Comparison of ENCODE assay signal across 22 cellular contexts in genomic region chr16:28555593-28555992, GRCh38. TPM values are rescaled to one million over a fixed set of nuclear protein-coding genes. Genes with fewer than 3 reads are reported as not detected.
A peak's percentile ranks its signal among the peaks of the same experiment; 100 is the strongest.
DNase-seq lines count a peak whose midpoint lies in the region; ATAC-seq lines count a peak whose summit lies in the region.
"Had no signal": no experiment of that assay in that cellular context is flagged by ENCODE, and none has a peak within 500 bp of the region (broad histone marks: within the 10 kb centered on the region; RNA-seq: fewer than 3 reads in every experiment).

No MANE protein-coding gene starts in this region.

- intact Hi-C loops in naive thymus-derived CD4-positive, alpha-beta T cell (cut with micrococcal nuclease) = loop anchor here in 1 of 2 donors (2.0 kb wide), 1 partner anchor 279 kb away; no protein-coding TSS in a partner anchor

- in situ Hi-C loops in ACHN (cut with HindIII; ENCODE audit: low pct_ligation_motif_present, low pct_unique_long_range_greater_than_20kb, low sequenced_read_pairs) = no loop called here

- peak overlapping the region; percentile 93; the same call in 1 of the 2 replicates for H3K4me2 ChIP-seq in BLaER1

- H3K36me3 ChIP-seq in BLaER1 = peaks cover 44% of the 10 kb centered on the region
- peaks cover 13% of the 10 kb centered on the region for H3K36me3 ChIP-seq in CD8-positive, alpha-beta memory T cell (ENCODE audit: insufficient read depth, low read length)
- peaks cover 0 to 24% (median 0%) of the 10 kb centered on the region in 3 experiments for H3K36me3 ChIP-seq in naive thymus-derived CD4-positive, alpha-beta T cell (ENCODE audit: control insufficient read depth in 2 of 3, insufficient read depth in 3 of 3, low read length in 3 of 3)
- H3K36me3 ChIP-seq: thoracic aorta had no signal

- no peak overlapping the region for H3K4me3 ChIP-seq in BLaER1
- H3K4me3 ChIP-seq in CD8-positive, alpha-beta memory T cell (ENCODE audit: low read length) = no peak overlapping the region
- H3K4me3 ChIP-seq in naive thymus-derived CD4-positive, alpha-beta T cell (ENCODE audit: low read length) = no peak overlapping the region
- H3K4me3 ChIP-seq: K562, right lobe of liver, thoracic aorta had no signal

- peaks cover 29 to 49% (median 29%) of the 10 kb centered on the region in 3 donors for H3K4me1 Mint-ChIP-seq in CD8-positive, alpha-beta memory T cell
- H3K4me1 Mint-ChIP-seq in T-cell = peaks cover 31 to 54% (median 42%) of the 10 kb centered on the region in 3 donors
- H3K4me1 Mint-ChIP-seq in naive thymus-derived CD4-positive, alpha-beta T cell = peaks cover 18 to 58% (median 43%) of the 10 kb centered on the region in 7 donors

- H3K27me3 Mint-ChIP-seq in CD8-positive, alpha-beta memory T cell = no peaks in the 10 kb centered on the region
- no peaks in the 10 kb centered on the region for H3K27me3 Mint-ChIP-seq in T-cell
- H3K27me3 Mint-ChIP-seq in naive thymus-derived CD4-positive, alpha-beta T cell = no peaks in the 10 kb centered on the region

- peaks cover 5 to 36% (median 10%) of the 10 kb centered on the region in 3 donors for H3K36me3 Mint-ChIP-seq in CD8-positive, alpha-beta memory T cell
- H3K36me3 Mint-ChIP-seq in T-cell = peaks cover 16% of the 10 kb centered on the region
- H3K36me3 Mint-ChIP-seq in naive thymus-derived CD4-positive, alpha-beta T cell = peaks cover 6 to 25% (median 22%) of the 10 kb centered on the region in 5 donors

- H3K27me3 ChIP-seq in BLaER1 = no peaks in the 10 kb centered on the region
- no peaks in the 10 kb centered on the region for H3K27me3 ChIP-seq in CD8-positive, alpha-beta memory T cell (ENCODE audit: insufficient read depth, low read length, poor library complexity, severe bottlenecking)
- no peaks in the 10 kb centered on the region for H3K27me3 ChIP-seq in naive thymus-derived CD4-positive, alpha-beta T cell (ENCODE audit: control insufficient read depth in 2 of 2, insufficient read depth in 2 of 2, low read length in 2 of 2)
- H3K27me3 ChIP-seq: dorsolateral prefrontal cortex, right lobe of liver had no signal

- no peak overlapping the region for H3K9ac ChIP-seq in BLaER1
- H3K9ac ChIP-seq: parathyroid adenoma had no signal

- no peak overlapping the region for H3K27ac ChIP-seq in BLaER1
- H3K27ac ChIP-seq in CD8-positive, alpha-beta memory T cell (ENCODE audit: low read depth, low read length) = no peak overlapping the region
- no peak overlapping the region for H3K27ac ChIP-seq in naive thymus-derived CD4-positive, alpha-beta T cell (ENCODE audit: low read depth, low read length)
- H3K27ac ChIP-seq: epithelial cell of prostate, parathyroid adenoma, right lobe of liver, thoracic aorta had no signal

- no peak for DNase-seq in CD8-positive, alpha-beta memory T cell
- DNase-seq in T-cell = no peak
- no peak for DNase-seq in naive thymus-derived CD4-positive, alpha-beta T cell
- no peak for DNase-seq in AG20443 (ENCODE audit: low spot score)
- no peak for DNase-seq in ACHN
- DNase-seq: AML-193; central memory CD4-positive, alpha-beta T cell; dorsolateral prefrontal cortex; foreskin melanocyte; GDM1; mammary epithelial cell; NCI-H1930; right lobe of liver; stimulated activated CD4-positive, alpha-beta T cell treated with anti-CD3 and anti-CD28 coated beads, Interleukin-15, amount 100 ng/mL, for 24 hours had no signal

- peak overlapping the region in 3 of 8 donors; percentile 26 to 96 (median 68) for H3K27ac Mint-ChIP-seq in CD8-positive, alpha-beta memory T cell
- no peak overlapping the region for H3K27ac Mint-ChIP-seq in T-cell
- H3K27ac Mint-ChIP-seq in naive thymus-derived CD4-positive, alpha-beta T cell = peak overlapping the region in 2 of 9 donors; percentile 23 to 31

- H3K4me3 Mint-ChIP-seq in CD8-positive, alpha-beta memory T cell = peak overlapping the region in 5 of 7 donors; percentile 15 to 95 (median 45)
- peak overlapping the region in 2 of 3 donors; percentile 4 to 88 for H3K4me3 Mint-ChIP-seq in T-cell
- peak overlapping the region in 8 of 10 donors; percentile 5 to 89 (median 42) for H3K4me3 Mint-ChIP-seq in naive thymus-derived CD4-positive, alpha-beta T cell

- ATAC-seq in T-cell (replicated peaks in 1 of 4) (no peak), GM19328 (IDR thresholded peaks at IDR 0.05; ENCODE audit: unreplicated experiment) (no peak)
- ATAC-seq in naive thymus-derived CD4-positive, alpha-beta T cell = no peak
- ATAC-seq: K562, right lobe of liver had no signal

- CTCF ChIA-PET in CD8-positive, alpha-beta memory T cell (lab: Charles Lee) = interaction anchor here (2.3 kb wide), 1 partner anchor 65 kb away, joined by 5 read pairs; no protein-coding TSS in a partner anchor
- CTCF ChIA-PET in T-cell (lab: Charles Lee) = interaction anchor here in 1 of 2 donors (0.5 to 1.1 kb wide), 2 partner anchors 30 to 62 kb away, joined by 3 read pairs; partner anchors contain the start of gene APOBR
- CTCF ChIA-PET in naive thymus-derived CD4-positive, alpha-beta T cell (lab: Charles Lee) = interaction anchor here (1.5 kb wide), 1 partner anchor 62 kb away, joined by 5 read pairs; no protein-coding TSS in a partner anchor

- no peaks in the 10 kb centered on the region for H4K20me1 ChIP-seq in BLaER1

- no peaks in the 10 kb centered on the region for H3K9me3 Mint-ChIP-seq in CD8-positive, alpha-beta memory T cell
- H3K9me3 Mint-ChIP-seq in T-cell = no peaks in the 10 kb centered on the region
- no peaks in the 10 kb centered on the region for H3K9me3 Mint-ChIP-seq in naive thymus-derived CD4-positive, alpha-beta T cell

- H3K4me1 ChIP-seq in BLaER1 = peaks cover 33% of the 10 kb centered on the region
- H3K4me1 ChIP-seq in CD8-positive, alpha-beta memory T cell (ENCODE audit: insufficient read depth, low read length) = peaks cover 32% of the 10 kb centered on the region
- peaks cover 7 to 22% of the 10 kb centered on the region in 2 donors for H3K4me1 ChIP-seq in naive thymus-derived CD4-positive, alpha-beta T cell (ENCODE audit: control insufficient read depth in 2 of 2, insufficient read depth in 2 of 2, low read length in 2 of 2)

- H3K9me3 ChIP-seq in BLaER1 = peaks cover 14% of the 10 kb centered on the region
- no peaks in the 10 kb centered on the region for H3K9me3 ChIP-seq in CD8-positive, alpha-beta memory T cell (ENCODE audit: low read length)
- H3K9me3 ChIP-seq in naive thymus-derived CD4-positive, alpha-beta T cell (ENCODE audit: control insufficient read depth in 2 of 3, low read length in 3 of 3) = no peaks in the 10 kb centered on the region
- H3K9me3 ChIP-seq: right lobe of liver, thoracic aorta had no signal

- POLR2A ChIA-PET in CD8-positive, alpha-beta memory T cell (lab: Charles Lee) = no interaction called here
- POLR2A ChIA-PET in T-cell (lab: Charles Lee) = no interaction called here
- POLR2A ChIA-PET in naive thymus-derived CD4-positive, alpha-beta T cell (lab: Charles Lee) = interaction anchor here (1.0 to 2.5 kb wide), 6 partner anchors 21 to 278 kb away, joined by 3 to 27 read pairs (median 6); partner anchors contain the start of genes APOBR and CLN3

RNA-seq across cellular contexts. Expression of gene SGF29, which starts 1.9 kb away (rescaled TPM):
- 10 to 100 TPM; 37.9 to 39.8 TPM for total RNA-seq in CD8-positive, alpha-beta memory T cell
- 56.9 TPM for polyA plus RNA-seq in CD8-positive, alpha-beta memory T cell
- 10 to 100 TPM; 52.6 to 79.3 (median 74.6) TPM for total RNA-seq in T-cell
- total RNA-seq in naive thymus-derived CD4-positive, alpha-beta T cell = 10 to 100 TPM; 41.5 to 80.5 (median 55.0) TPM
- 10 to 100 TPM; 68.2 to 85.6 TPM for polyA plus RNA-seq in naive thymus-derived CD4-positive, alpha-beta T cell

RNA-seq across cellular contexts. Expression of gene NUPR1, which starts 16.8 kb away (rescaled TPM):
- not detected for total RNA-seq in CD8-positive, alpha-beta memory T cell
- not detected for polyA plus RNA-seq in CD8-positive, alpha-beta memory T cell
- total RNA-seq in T-cell = under 1 TPM in 3 of 5 donors, not detected in 2; 0.70 to 0.99 (median 0.98) TPM
- total RNA-seq in naive thymus-derived CD4-positive, alpha-beta T cell = under 1 TPM in 2 of 5 experiments, not detected in 3; 0.05 to 0.11 TPM
- not detected for polyA plus RNA-seq in naive thymus-derived CD4-positive, alpha-beta T cell

RNA-seq across cellular contexts. Expression of gene SULT1A2, which starts 41.3 kb away (rescaled TPM):
- total RNA-seq in CD8-positive, alpha-beta memory T cell = under 1 TPM; 0.29 to 0.46 TPM
- polyA plus RNA-seq in CD8-positive, alpha-beta memory T cell = not detected
- total RNA-seq in T-cell = under 1 TPM in 3 of 5 donors, not detected in 2; 0.30 to 0.62 (median 0.53) TPM
- total RNA-seq in naive thymus-derived CD4-positive, alpha-beta T cell = under 1 TPM; 0.21 to 0.73 (median 0.56) TPM
- polyA plus RNA-seq in naive thymus-derived CD4-positive, alpha-beta T cell = under 1 TPM in 1 of 2 donors, not detected in 1; 0.38 TPM
- total RNA-seq: thoracic aorta had no signal

RNA-seq across cellular contexts. Expression of gene IL27, which starts 49.0 kb away (rescaled TPM):
- total RNA-seq in CD8-positive, alpha-beta memory T cell = not detected
- polyA plus RNA-seq in CD8-positive, alpha-beta memory T cell = not detected
- not detected for total RNA-seq in T-cell
- total RNA-seq in naive thymus-derived CD4-positive, alpha-beta T cell = under 1 TPM in 1 of 5 experiments, not detected in 4; 0.49 TPM
- polyA plus RNA-seq in naive thymus-derived CD4-positive, alpha-beta T cell = not detected
- total RNA-seq: K562, kidney epithelial cell, mammary epithelial cell, NCI-H460 had no signal
- polyA plus RNA-seq: K562, mammary epithelial cell had no signal

RNA-seq across cellular contexts. Expression of gene SULT1A1, which starts 54.3 kb away (rescaled TPM):
- total RNA-seq in CD8-positive, alpha-beta memory T cell = 1 to 10 TPM; 5.9 to 7.4 TPM
- polyA plus RNA-seq in CD8-positive, alpha-beta memory T cell = 7.3 TPM
- 10 to 100 TPM; 13.3 to 19.0 (median 15.8) TPM for total RNA-seq in T-cell
- 10 to 100 TPM in 4 of 5 experiments, 1 to 10 TPM in 1; 9.2 to 70.8 (median 19.6) TPM for total RNA-seq in naive thymus-derived CD4-positive, alpha-beta T cell
- 10 to 100 TPM in 1 of 2 donors, 1 to 10 TPM in 1; 9.4 to 10.5 TPM for polyA plus RNA-seq in naive thymus-derived CD4-positive, alpha-beta T cell
